Comparison of ENCODE assay signal across 10 cellular contexts in the genomic region with DNA sequence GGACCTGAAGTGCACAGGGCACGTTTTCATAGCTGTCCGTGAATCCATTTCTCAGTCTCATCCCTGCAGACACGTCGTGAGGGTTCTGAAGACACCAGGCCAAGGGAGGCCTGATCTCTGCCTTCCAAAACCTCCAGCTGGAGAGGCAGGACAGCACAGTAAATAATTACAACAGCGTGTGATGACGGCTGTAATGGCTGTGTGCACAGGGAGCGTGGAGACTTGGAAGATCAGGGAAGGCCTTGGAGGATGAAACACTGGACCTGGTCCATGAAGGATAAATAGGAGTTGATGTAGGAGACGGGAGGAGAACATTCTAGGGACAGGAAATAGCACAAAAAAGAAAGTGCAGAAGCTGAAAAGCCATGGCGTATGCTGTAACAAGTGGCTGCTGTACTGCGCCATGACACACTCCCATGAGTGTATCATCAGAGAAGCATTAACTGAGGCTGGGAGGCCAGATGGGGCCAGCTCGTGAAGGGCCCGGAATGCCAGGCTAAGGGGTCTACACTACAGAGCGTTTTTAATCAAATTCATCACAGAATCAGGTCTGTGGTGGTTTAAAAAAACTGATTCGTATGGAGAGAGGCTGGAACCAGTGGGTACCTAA.
"Had no signal": no experiment of that assay in that cellular context is flagged by ENCODE, and none has a peak within 500 bp of the region (broad histone marks: within the 10 kb centered on the region; RNA-seq: fewer than 3 reads in every experiment).

No MANE protein-coding gene starts in this region.

- H3K4me3 ChIP-seq: body of pancreas, hepatocyte, SK-N-MC, tibial artery had no signal

- H3K9me3 ChIP-seq: body of pancreas, tibial artery had no signal

- ATAC-seq: activated CD4-positive, CD25-positive, alpha-beta regulatory T cell treated with anti-CD3 and anti-CD28 coated beads, Interleukin-2, amount 50 U/mL, for 24 hours; stimulated activated effector memory CD8-positive, alpha-beta T cell treated with anti-CD3 and anti-CD28 coated beads, Interleukin-12 subunit alpha, Interleukin-12 subunit beta, amount 100 ng/mL, for 72 hours had no signal

- H3K27me3 ChIP-seq: body of pancreas, hepatocyte, tibial artery had no signal

- H3K27ac ChIP-seq: body of pancreas, hepatocyte, SK-N-MC, tibial artery had no signal

- DNase-seq: activated naive CD4-positive, alpha-beta T cell treated with anti-CD3 and anti-CD28 coated beads, Interleukin-2, amount 50 U/mL, for 16 hours; activated T-cell treated with anti-CD3 and anti-CD28 coated beads, Interleukin-2, amount 50 U/mL, for 1 hour; cerebellar nuclear complex; mesendoderm; tibial artery had no signal

- H3K4me1 ChIP-seq: body of pancreas, tibial artery had no signal
